ENCODE assay signal across 22 cellular contexts in genomic region chr10:3259499-3259898, GRCh38.
"Had no signal": no experiment of that assay in that cellular context is flagged by ENCODE, and none has a peak within 500 bp of the region (broad histone marks: within the 10 kb centered on the region; RNA-seq: fewer than 3 reads in every experiment).

No MANE protein-coding gene starts in this region.

- FAIRE-seq: HTR-8/SVneo, RCC 7860 had no signal

- H3K36me3 Mint-ChIP-seq: IgD-negative memory B cell had no signal

- H3K9me3 Mint-ChIP-seq: IgD-negative memory B cell had no signal

- H3K4me1 Mint-ChIP-seq: IgD-negative memory B cell had no signal

- H3K27ac ChIP-seq: HL-60 had no signal

- DNase-seq: Karpas-422, KBM-7, MG63, NCI-H1092 treated with DMSO at 0.1 percent for 48 hours, NCI-H1436, NCI-H187, NCI-H2029, NCI-H2081 treated with DMSO at 0.1 percent for 48 hours, NCI-H2171, NCI-H226, NCI-H446, NCI-H510A, NCI-H524 treated with DMSO at 0.1 percent for 48 hours, NCI-H69, NCI-H774, RPMI8226, SHP77, SK-N-SH had no signal

- H3K27me3 Mint-ChIP-seq: IgD-negative memory B cell had no signal

- H3K27ac Mint-ChIP-seq: IgD-negative memory B cell had no signal

- H3K36me3 ChIP-seq: MG63 had no signal

- H3K9me3 ChIP-seq: MG63, SK-N-SH had no signal

- H3K4me3 ChIP-seq: MG63 had no signal

- H3K4me3 Mint-ChIP-seq: IgD-negative memory B cell had no signal

- H3K27me3 ChIP-seq: MG63 had no signal
